24 cellular contexts compared by ENCODE assay signal in the genomic region with DNA sequence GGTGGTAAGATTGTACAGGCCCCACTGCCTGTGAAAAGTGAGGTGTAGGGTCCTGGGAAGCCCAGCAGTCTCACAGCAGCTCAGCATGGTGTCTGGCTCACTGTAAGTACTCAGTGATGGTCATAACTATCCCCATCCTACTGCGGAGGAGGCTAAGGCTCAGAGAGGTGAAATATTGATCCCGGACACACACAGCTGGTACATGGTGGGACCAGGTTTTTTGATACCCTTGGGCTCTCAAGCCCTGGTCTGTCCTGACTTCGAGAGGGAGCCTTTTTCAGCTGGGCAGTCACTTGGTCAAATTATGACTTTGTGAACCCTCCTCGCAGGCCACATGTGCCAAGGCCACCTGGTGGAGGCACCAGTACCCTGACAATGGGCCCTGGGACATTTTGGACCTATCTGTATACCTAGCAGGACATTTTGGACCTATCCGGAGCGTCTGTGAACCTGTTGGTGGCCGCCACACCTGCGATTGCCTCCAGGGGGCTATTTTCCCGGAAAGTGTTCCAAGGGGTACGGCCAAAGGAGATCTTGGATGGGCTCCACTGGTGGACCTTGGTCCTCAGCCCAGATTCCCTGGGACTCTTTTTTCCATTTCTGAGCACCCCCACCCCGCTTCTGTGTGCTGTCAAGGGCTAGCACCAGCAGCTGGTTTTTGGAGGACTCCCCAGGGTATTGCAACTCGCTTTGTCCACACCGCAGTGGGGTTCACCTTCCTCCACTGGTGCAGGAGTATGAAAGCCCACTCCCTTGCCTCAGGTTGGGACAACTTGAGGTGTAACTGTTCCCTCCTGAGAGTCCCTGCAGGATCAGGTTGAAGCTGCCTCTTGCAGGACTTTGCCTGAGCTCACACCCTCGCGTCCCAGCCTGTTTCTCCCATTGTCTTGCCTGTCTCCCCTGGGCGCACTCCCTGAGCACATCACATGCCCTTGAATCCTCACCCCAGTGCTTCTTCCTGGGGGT.
DNase-seq lines count a peak whose midpoint lies in the region; ATAC-seq and TF ChIP-seq lines count a peak whose summit lies in the region.
"Had no signal": no experiment of that assay in that cellular context is flagged by ENCODE, and none has a peak within 500 bp of the region (broad histone marks: within the 10 kb centered on the region; RNA-seq: fewer than 3 reads in every experiment).

No MANE protein-coding gene starts in this region.

- H3K4me1 ChIP-seq in mammary epithelial cell (ENCODE audit: insufficient read depth, low read length) (peaks cover 3% of the 10 kb centered on the region), upper lobe of right lung (peaks cover 5% of the 10 kb centered on the region)

- H3K27me3 Mint-ChIP-seq in MCF 10A (ENCODE audit: insufficient read depth, unreplicated experiment): peaks cover 10% of the 10 kb centered on the region

- CTCF ChIA-PET in MCF 10A (lab: Yijun Ruan, JAX) (interaction anchor here (0.6 to 1.1 kb wide), 2 partner anchors 12 to 18 kb away, joined by 3 read pairs; no protein-coding TSS in a partner anchor), mammary epithelial cell (lab: Charles Lee; ENCODE audit: low non-redundant PET) (no interaction called here)

- no peak overlapping the region for H3K4me3 Mint-ChIP-seq in MCF 10A (ENCODE audit: unreplicated experiment)
- H3K4me3 Mint-ChIP-seq: CD4-positive, CD25-positive, alpha-beta regulatory T cell; dendritic cell treated with granulocyte-macrophage colony-stimulating factor and Interleukin-4, amounts not matched to agents 40 ng/mL and 50 ng/mL, for 4 days; natural killer cell had no signal

- H2AFZ ChIP-seq in mammary epithelial cell (ENCODE audit: low read depth, low read length): no peak overlapping the region

- WGBS in mammary epithelial cell (ENCODE audit: low coverage, missing lambda C conversion rate): 79% methylated on average over 13 of the region's 16 CpGs

- dilution Hi-C loops in mammary epithelial cell (cut with HindIII; ENCODE audit: low sequenced_read_pairs): no loop called here

- DNase-seq in MCF 10A (ENCODE audit: unreplicated experiment) (no peak), mammary epithelial cell (no peak), brain microvascular endothelial cell (no peak), mesenteric fat pad (ENCODE audit: low spot score) (peak; percentile 84), upper lobe of right lung (peak; percentile 52), HK-2 (ENCODE audit: unreplicated experiment) (no peak)
- no peak for DNase-seq in stimulated activated CD4-positive, alpha-beta T cell treated with anti-CD3 and anti-CD28 coated beads, Interleukin-15, amount 100 ng/mL, for 24 hours
- DNase-seq: activated CD4-positive, alpha-beta T cell treated with anti-CD3 and anti-CD28 coated beads for 1 hour; activated CD8-positive, alpha-beta memory T cell treated with anti-CD3 and anti-CD28 coated beads, Interleukin-2, amount 50 U/mL, for 4 hours; activated naive CD4-positive, alpha-beta T cell; anterior cingulate cortex; CD4-positive, CD25-positive, alpha-beta regulatory T cell; EL; KG1; natural killer cell; NCI-H1092 treated with DMSO at 0.1 percent for 48 hours; NCI-H2081 treated with DMSO at 0.1 percent for 48 hours; NCI-H524 treated with DMSO at 0.1 percent for 48 hours; OCI-M1; retina had no signal

- H3K9me3 ChIP-seq in mammary epithelial cell (replicated peaks; ENCODE audit: insufficient read depth, low read length): no peaks in the 10 kb centered on the region
- H3K9me3 ChIP-seq in upper lobe of right lung: no peaks in the 10 kb centered on the region
- H3K9me3 ChIP-seq: stomach, vagina had no signal

- peak; percentile 8 for TF ChIP-seq CTCF in MCF 10A (IDR thresholded peaks at IDR 0.05; ENCODE audit: unreplicated experiment)
- no peak for TF ChIP-seq CTCF in mammary epithelial cell (conservative IDR thresholded peaks at IDR 0.05 in 1 of 2, IDR thresholded peaks at IDR 0.05 in 1 of 2; ENCODE audit: extremely low read depth in 1 of 2, insufficient read depth in 1 of 2, low read depth in 1 of 2, low read length in 2 of 2)
- peak; percentile 34 for TF ChIP-seq CTCF in brain microvascular endothelial cell (IDR thresholded peaks at IDR 0.05; ENCODE audit: low read depth, low read length, missing control alignments)
- TF ChIP-seq CTCF in upper lobe of right lung (IDR thresholded peaks at IDR 0.05): no peak

- H3K27ac ChIP-seq in mammary epithelial cell (ENCODE audit: insufficient read depth, low read depth, low read length) (no peak overlapping the region), brain microvascular endothelial cell (no peak overlapping the region), upper lobe of right lung (no peak overlapping the region)
- H3K27ac ChIP-seq: vagina had no signal

- no peaks in the 10 kb centered on the region for H3K4me1 Mint-ChIP-seq in MCF 10A (ENCODE audit: insufficient read depth, unreplicated experiment)
- H3K4me1 Mint-ChIP-seq: natural killer cell had no signal

- no peaks in the 10 kb centered on the region for H3K9me3 Mint-ChIP-seq in MCF 10A (ENCODE audit: unreplicated experiment)
- H3K9me3 Mint-ChIP-seq: CD4-positive, CD25-positive, alpha-beta regulatory T cell; dendritic cell treated with granulocyte-macrophage colony-stimulating factor and Interleukin-4, amounts not matched to agents 40 ng/mL and 50 ng/mL, for 4 days; natural killer cell had no signal

- no peaks in the 10 kb centered on the region for H3K36me3 Mint-ChIP-seq in MCF 10A (ENCODE audit: insufficient read depth, unreplicated experiment)
- H3K36me3 Mint-ChIP-seq: CD4-positive, CD25-positive, alpha-beta regulatory T cell; natural killer cell had no signal

- no peaks in the 10 kb centered on the region for H4K20me1 ChIP-seq in mammary epithelial cell (ENCODE audit: insufficient read depth, low read length)

- H3K36me3 ChIP-seq in mammary epithelial cell (ENCODE audit: insufficient read depth, low read length) (no peaks in the 10 kb centered on the region), brain microvascular endothelial cell (replicated peaks) (no peaks in the 10 kb centered on the region), upper lobe of right lung (no peaks in the 10 kb centered on the region)
- H3K36me3 ChIP-seq: stomach, vagina had no signal

- H3K9ac ChIP-seq in mammary epithelial cell (ENCODE audit: insufficient read depth, low read length): no peak overlapping the region

- H3K79me2 ChIP-seq in mammary epithelial cell (ENCODE audit: insufficient read depth, low read length): no peaks in the 10 kb centered on the region

- ATAC-seq in upper lobe of right lung (no peak), HG03354 (IDR thresholded peaks at IDR 0.05; ENCODE audit: poor library complexity, severe bottlenecking, unreplicated experiment) (no peak)
- ATAC-seq: natural killer cell had no signal

- in situ Hi-C loops in mammary epithelial cell (cut with MboI; ENCODE audit: low sequenced_read_pairs in 2 of 2) (no loop called here), brain microvascular endothelial cell (cut with HindIII; ENCODE audit: low pct_ligation_motif_present, low sequenced_read_pairs) (no loop called here)

- POLR2A ChIA-PET in MCF 10A (lab: Yijun Ruan, JAX): interaction anchor here (0.5 kb wide), 1 partner anchor 10 kb away, joined by 3 read pairs; no protein-coding TSS in a partner anchor

- intact Hi-C loops in MCF 10A (cut with micrococcal nuclease) (no loop called here), mammary epithelial cell (cut with micrococcal nuclease) (no loop called here), upper lobe of right lung (cut with DNase I) (no loop called here)

- H3K4me3 ChIP-seq in mammary epithelial cell (replicated peaks in 1 of 3; ENCODE audit: insufficient read depth in 1 of 3, low read depth in 2 of 3, low read length in 3 of 3): no peak overlapping the region
- no peak overlapping the region for H3K4me3 ChIP-seq in brain microvascular endothelial cell (ENCODE audit: low read depth, low read length)
- no peak overlapping the region for H3K4me3 ChIP-seq in upper lobe of right lung
- H3K4me3 ChIP-seq: stomach, vagina had no signal

- BruUV-seq in MCF 10A (replicated peaks; lab: Mats Ljungman, UMichigan) (no TSS peak), mammary epithelial cell (replicated peaks; lab: Mats Ljungman, UMichigan) (no TSS peak)

- no peak overlapping the region for H3K27ac Mint-ChIP-seq in MCF 10A (ENCODE audit: low read depth, unreplicated experiment)
- H3K27ac Mint-ChIP-seq: CD4-positive, CD25-positive, alpha-beta regulatory T cell; dendritic cell treated with granulocyte-macrophage colony-stimulating factor and Interleukin-4, amounts not matched to agents 40 ng/mL and 50 ng/mL, for 4 days; natural killer cell had no signal

- no peak overlapping the region for H3K4me2 ChIP-seq in mammary epithelial cell (ENCODE audit: insufficient read depth, low read depth, low read length)

- H3K27me3 ChIP-seq in mammary epithelial cell (ENCODE audit: insufficient read depth, low read length) (peaks cover 5% of the 10 kb centered on the region), brain microvascular endothelial cell (replicated peaks) (peaks cover 11% of the 10 kb centered on the region), upper lobe of right lung (peaks cover 60% of the 10 kb centered on the region)
- H3K27me3 ChIP-seq: vagina had no signal

Comparison
In these comparisons a context has a peak if more than half of its experiments do, and no peak if none do; other contexts are left out.
1. CTCF ChIP-seq: peak in MCF 10A (single experiment) and brain microvascular endothelial cell (single experiment); none in mammary epithelial cell (0 of 2) and upper lobe of right lung (single experiment).
2. DNase-seq: peak in mesenteric fat pad (single experiment) and upper lobe of right lung (single experiment); none in MCF 10A (single experiment), mammary epithelial cell (single experiment), brain microvascular endothelial cell (single experiment), HK-2 (single experiment) and stimulated activated CD4-positive, alpha-beta T cell treated with anti-CD3 and anti-CD28 coated beads, Interleukin-15, amount 100 ng/mL, for 24 hours (single experiment).